Comparison of ENCODE assay signal across 16 cellular contexts in genomic region chr20:33178726-33179125, GRCh38. TPM values are rescaled to one million over a fixed set of nuclear protein-coding genes. Genes with fewer than 3 reads are reported as not detected.
A peak's percentile ranks its signal among the peaks of the same experiment; 100 is the strongest.
DNase-seq lines count a peak whose midpoint lies in the region; ATAC-seq and TF ChIP-seq lines count a peak whose summit lies in the region.
"Had no signal": no experiment of that assay in that cellular context is flagged by ENCODE, and none has a peak within 500 bp of the region (broad histone marks: within the 10 kb centered on the region; RNA-seq: fewer than 3 reads in every experiment).

No MANE protein-coding gene starts in this region.

- peaks cover 18% of the 10 kb centered on the region for H3K4me1 ChIP-seq in PC-9 (replicated peaks; ENCODE audit: insufficient read depth)

- no peaks in the 10 kb centered on the region; the same call in 1 of the 2 replicates for H3K27me3 ChIP-seq in PC-9 (ENCODE audit: insufficient read depth, low read depth)

- no peak overlapping the region for H3K27ac ChIP-seq in PC-9

- CTCF ChIA-PET in PC-9 (lab: Charles Lee) = interaction anchor here (0.5 kb wide), 1 partner anchor 473 kb away, joined by 3 read pairs; no protein-coding TSS in a partner anchor

- no peak overlapping the region for H3K4me3 ChIP-seq in PC-9

- intact Hi-C loops in PC-9 (cut with micrococcal nuclease; ENCODE audit: unreplicated experiment) = no loop called here

- no peaks in the 10 kb centered on the region for H3K79me2 ChIP-seq in PC-9 (ENCODE audit: low read depth)

- POLR2A ChIA-PET in PC-9 (lab: Charles Lee; ENCODE audit: unreplicated experiment) = no interaction called here

- no peaks in the 10 kb centered on the region for H3K9me3 ChIP-seq in PC-9 (ENCODE audit: insufficient read depth, low read depth)

- H3F3A ChIP-seq in PC-9 (ENCODE audit: insufficient read depth, low read depth) = 0 out of 2 replicates have a peak, but pooled peaks cover 3% of the 10 kb centered on the region

- H3K9me2 ChIP-seq in PC-9 (ENCODE audit: insufficient read depth) = no peaks in the 10 kb centered on the region

- no peak overlapping the region for H2AFZ ChIP-seq in PC-9

- DNase-seq in PC-9 (peak; percentile 77 to 90), left kidney (ENCODE audit: low read depth, low spot score) (peak; percentile 48), ureter (ENCODE audit: low spot score) (peak; percentile 77), AG08395 (ENCODE audit: low spot score) (no peak)
- DNase-seq: immature natural killer cell, MV-4-11, NCI-H2081, SW 1271 had no signal

- no peaks in the 10 kb centered on the region for H3K36me3 ChIP-seq in PC-9 (ENCODE audit: low read depth)

- no TSS peak for BruUV-seq in PC-9 (replicated peaks; lab: Mats Ljungman, UMichigan)

- no peaks in the 10 kb centered on the region for H4K20me1 ChIP-seq in PC-9 (ENCODE audit: insufficient read depth)

- no peak for TF ChIP-seq CTCF in PC-9 (conservative IDR thresholded peaks at IDR 0.05)

- H3K4me2 ChIP-seq in PC-9 = peak overlapping the region; percentile 33

- no peak for ATAC-seq in HG03457 (IDR thresholded peaks at IDR 0.05; ENCODE audit: unreplicated experiment)

RNA-seq across cellular contexts. Expression of gene BPIFA2, which starts 10.8 kb away (rescaled TPM):
- total RNA-seq in PC-9 (2021) = not detected in 2 replicates
- not detected for total RNA-seq in ureter
- total RNA-seq: activated CD8-positive, alpha-beta memory T cell treated with anti-CD3 and anti-CD28 coated beads for 36 hours; cerebellum; frontal cortex; H4; mononuclear cell; osteoblast; RPMI7951 had no signal

RNA-seq across cellular contexts. Expression of gene BPIFA3, which starts 38.4 kb away (rescaled TPM):
- total RNA-seq in PC-9 (2021) (not detected in 2 replicates), ureter (not detected)
- total RNA-seq: activated CD8-positive, alpha-beta memory T cell treated with anti-CD3 and anti-CD28 coated beads for 36 hours; cerebellum; frontal cortex; H4; mononuclear cell; osteoblast; RPMI7951 had no signal

RNA-seq across cellular contexts. Expression of gene BPIFA1, which starts 57.1 kb away (rescaled TPM):
- total RNA-seq in PC-9 (2021) = not detected in 2 replicates
- total RNA-seq in ureter = not detected
- total RNA-seq: activated CD8-positive, alpha-beta memory T cell treated with anti-CD3 and anti-CD28 coated beads for 36 hours; cerebellum; frontal cortex; H4; mononuclear cell; osteoblast; RPMI7951 had no signal
